1 cellular context compared by ENCODE assay signal in the genomic region with DNA sequence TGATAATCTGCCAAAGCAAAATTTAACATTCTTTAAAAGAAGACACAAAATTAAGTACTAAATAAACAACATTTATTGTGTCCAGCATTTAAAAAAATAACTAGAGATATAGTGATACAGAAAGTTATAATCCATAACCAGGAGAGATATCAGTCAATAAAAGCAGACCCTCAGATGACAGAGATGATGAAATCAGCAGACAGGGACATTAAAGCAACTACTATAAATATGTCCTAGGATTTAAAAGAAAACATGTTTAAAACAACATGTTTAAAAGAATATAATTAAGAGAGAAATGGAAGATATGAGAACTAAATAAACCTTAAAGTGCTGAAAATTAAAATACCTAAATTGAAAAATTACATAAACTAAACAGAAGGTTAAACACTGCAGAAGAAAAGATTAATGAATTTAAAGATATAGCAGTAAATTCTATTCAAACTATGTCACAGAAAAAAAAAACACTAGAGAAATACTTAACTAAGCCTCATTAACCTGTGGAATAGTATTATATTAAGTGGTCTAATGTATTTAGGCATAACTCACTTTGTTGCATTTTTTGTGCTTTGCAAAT.
A peak's percentile ranks its signal among the peaks of the same experiment; 100 is the strongest.
TF ChIP-seq lines count a peak whose summit lies in the region.

No MANE protein-coding gene starts in this region.

TF ChIP-seq in K562, 482 proteins besides CTCF, POLR2A, EP300 and RAD21 (continued from another document):
- TF ChIP-seq, protein P1, sequence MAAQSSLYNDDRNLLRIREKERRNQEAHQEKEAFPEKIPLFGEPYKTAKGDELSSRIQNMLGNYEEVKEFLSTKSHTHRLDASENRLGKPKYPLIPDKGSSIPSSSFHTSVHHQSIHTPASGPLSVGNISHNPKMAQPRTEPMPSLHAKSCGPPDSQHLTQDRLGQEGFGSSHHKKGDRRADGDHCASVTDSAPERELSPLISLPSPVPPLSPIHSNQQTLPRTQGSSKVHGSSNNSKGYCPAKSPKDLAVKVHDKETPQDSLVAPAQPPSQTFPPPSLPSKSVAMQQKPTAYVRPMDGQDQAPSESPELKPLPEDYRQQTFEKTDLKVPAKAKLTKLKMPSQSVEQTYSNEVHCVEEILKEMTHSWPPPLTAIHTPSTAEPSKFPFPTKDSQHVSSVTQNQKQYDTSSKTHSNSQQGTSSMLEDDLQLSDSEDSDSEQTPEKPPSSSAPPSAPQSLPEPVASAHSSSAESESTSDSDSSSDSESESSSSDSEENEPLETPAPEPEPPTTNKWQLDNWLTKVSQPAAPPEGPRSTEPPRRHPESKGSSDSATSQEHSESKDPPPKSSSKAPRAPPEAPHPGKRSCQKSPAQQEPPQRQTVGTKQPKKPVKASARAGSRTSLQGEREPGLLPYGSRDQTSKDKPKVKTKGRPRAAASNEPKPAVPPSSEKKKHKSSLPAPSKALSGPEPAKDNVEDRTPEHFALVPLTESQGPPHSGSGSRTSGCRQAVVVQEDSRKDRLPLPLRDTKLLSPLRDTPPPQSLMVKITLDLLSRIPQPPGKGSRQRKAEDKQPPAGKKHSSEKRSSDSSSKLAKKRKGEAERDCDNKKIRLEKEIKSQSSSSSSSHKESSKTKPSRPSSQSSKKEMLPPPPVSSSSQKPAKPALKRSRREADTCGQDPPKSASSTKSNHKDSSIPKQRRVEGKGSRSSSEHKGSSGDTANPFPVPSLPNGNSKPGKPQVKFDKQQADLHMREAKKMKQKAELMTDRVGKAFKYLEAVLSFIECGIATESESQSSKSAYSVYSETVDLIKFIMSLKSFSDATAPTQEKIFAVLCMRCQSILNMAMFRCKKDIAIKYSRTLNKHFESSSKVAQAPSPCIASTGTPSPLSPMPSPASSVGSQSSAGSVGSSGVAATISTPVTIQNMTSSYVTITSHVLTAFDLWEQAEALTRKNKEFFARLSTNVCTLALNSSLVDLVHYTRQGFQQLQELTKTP (IDR thresholded peaks at IDR 0.05; ENCODE audit: low read depth in 1 of 2, partially characterized antibody in 2 of 2): peak in 1 of 2 experiments; percentile 78
- peak; percentile 24; the same call in 1 of the 2 replicates for TF ChIP-seq CEBPB (tag; IDR thresholded peaks at IDR 0.05)
- no peak for TF ChIP-seq HMG20A (CRISPR knock-in tag; conservative IDR thresholded peaks at IDR 0.05)
- TF ChIP-seq, protein P2, sequence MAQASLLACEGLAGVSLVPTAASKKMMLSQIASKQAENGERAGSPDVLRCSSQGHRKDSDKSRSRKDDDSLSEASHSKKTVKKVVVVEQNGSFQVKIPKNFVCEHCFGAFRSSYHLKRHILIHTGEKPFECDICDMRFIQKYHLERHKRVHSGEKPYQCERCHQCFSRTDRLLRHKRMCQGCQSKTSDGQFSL (CRISPR knock-in tag; IDR thresholded peaks at IDR 0.05): no peak
- TF ChIP-seq, protein P2 (tag; IDR thresholded peaks at IDR 0.05): no peak
- TF ChIP-seq, protein P3, sequence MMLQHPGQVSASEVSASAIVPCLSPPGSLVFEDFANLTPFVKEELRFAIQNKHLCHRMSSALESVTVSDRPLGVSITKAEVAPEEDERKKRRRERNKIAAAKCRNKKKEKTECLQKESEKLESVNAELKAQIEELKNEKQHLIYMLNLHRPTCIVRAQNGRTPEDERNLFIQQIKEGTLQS (IDR thresholded peaks at IDR 0.05): peak; percentile 40
- TF ChIP-seq, protein P3 (CRISPR knock-in tag; conservative IDR thresholded peaks at IDR 0.05): no peak
- TF ChIP-seq CEBPG (CRISPR knock-in tag; IDR thresholded peaks at IDR 0.05): no peak
- TF ChIP-seq CEBPG (tag; conservative IDR thresholded peaks at IDR 0.05 in 1 of 2, IDR thresholded peaks at IDR 0.05 in 1 of 2): 0 out of 4 replicates have a peak, but pooled peaks of 1 of the 2 experiments have one; percentile 14
TF ChIP-seq in K562: peak in this region for 5.
